Comparison of ENCODE assay signal across 8 cellular contexts in genomic region chr11:44950625-44951472, GRCh38. TPM values are rescaled to one million over a fixed set of nuclear protein-coding genes. Genes with fewer than 3 reads are reported as not detected.
DNase-seq lines count a peak whose midpoint lies in the region; ATAC-seq and TF ChIP-seq lines count a peak whose summit lies in the region.

TSS of gene TP53I11 (minus strand) at chr11:44950883. CDS start at chr11:44938335, 12,548 bp downstream.

- H3K4me1 Mint-ChIP-seq in activated CD8-positive, alpha-beta T cell treated with anti-CD3 and anti-CD28 coated beads for 36 hours (ENCODE audit: low read depth) = peaks cover 23% of the 10 kb centered on the region

- H3K27ac Mint-ChIP-seq in activated CD8-positive, alpha-beta T cell treated with anti-CD3 and anti-CD28 coated beads for 36 hours = no peak within 1 kb of the TSS

- peak; percentile 32 for TF ChIP-seq CTCF in GM10266 (IDR thresholded peaks at IDR 0.05; ENCODE audit: control insufficient read depth, insufficient read depth, low read depth, missing control alignments)
- TF ChIP-seq CTCF in activated CD8-positive, alpha-beta T cell treated with anti-CD3 and anti-CD28 coated beads for 36 hours (IDR thresholded peaks at IDR 0.05) = peak; percentile 90

- H3K27me3 Mint-ChIP-seq in activated CD8-positive, alpha-beta T cell treated with anti-CD3 and anti-CD28 coated beads for 36 hours = no peaks in the 10 kb centered on the region

- CTCF ChIA-PET in activated CD8-positive, alpha-beta T cell treated with anti-CD3 and anti-CD28 coated beads for 36 hours (lab: Charles Lee) = interaction anchor here (0.8 to 1.6 kb wide), 9 partner anchors 9 to 160 kb away, joined by 3 to 8 read pairs (median 3); no protein-coding TSS in a partner anchor

- H3K4me3 Mint-ChIP-seq in activated CD8-positive, alpha-beta T cell treated with anti-CD3 and anti-CD28 coated beads for 36 hours = peak within 1 kb of the TSS; percentile 75

- no peaks in the 10 kb centered on the region for H3K27me3 ChIP-seq in effector memory CD4-positive, alpha-beta T cell (replicated peaks; ENCODE audit: control insufficient read depth, insufficient read depth, low read length, poor library complexity, severe bottlenecking)

- H3K36me3 ChIP-seq in effector memory CD4-positive, alpha-beta T cell (ENCODE audit: control insufficient read depth, insufficient read depth, low read length) = no peaks in the 10 kb centered on the region

- H3K9me3 Mint-ChIP-seq in activated CD8-positive, alpha-beta T cell treated with anti-CD3 and anti-CD28 coated beads for 36 hours = no peaks in the 10 kb centered on the region

- intact Hi-C loops in activated CD8-positive, alpha-beta T cell treated with anti-CD3 and anti-CD28 coated beads for 36 hours (cut with micrococcal nuclease) = no loop called here

- POLR2A ChIA-PET in activated CD8-positive, alpha-beta T cell treated with anti-CD3 and anti-CD28 coated beads for 36 hours (lab: Charles Lee) = interaction anchor here (1.0 kb wide), 1 partner anchor 77 kb away, joined by 3 read pairs; no protein-coding TSS in a partner anchor

- H3K36me3 Mint-ChIP-seq in activated CD8-positive, alpha-beta T cell treated with anti-CD3 and anti-CD28 coated beads for 36 hours (ENCODE audit: low read depth) = no peaks in the 10 kb centered on the region

- DNase-seq in GM10266 (ENCODE audit: extremely low spot score) = peak; percentile 74
- DNase-seq in NCI-H1930 (lab: John Stamatoyannopoulos, UW) = peak; percentile 78 to 86
- DNase-seq in activated CD8-positive, alpha-beta T cell treated with anti-CD3 and anti-CD28 coated beads for 36 hours = peak; percentile 79
- DNase-seq in effector memory CD4-positive, alpha-beta T cell = peak; percentile 39 to 46 (median 39)
- peak; percentile 96 for DNase-seq in mesenteric fat pad (ENCODE audit: low spot score)
- peak; percentile 19 for DNase-seq in stimulated activated CD8-positive, alpha-beta memory T cell treated with anti-CD3 and anti-CD28 coated beads, Interleukin-15, amount 100 ng/mL, for 24 hours (ENCODE audit: low read depth)
- DNase-seq in GM19238 (ENCODE audit: insufficient read length, low spot score) = no peak

- H3K4me3 ChIP-seq in effector memory CD4-positive, alpha-beta T cell (ENCODE audit: insufficient read depth, low read depth, low read length, poor library complexity, severe bottlenecking) = peak within 1 kb of the TSS; percentile 86

- peaks cover 2% of the 10 kb centered on the region for H3K4me1 ChIP-seq in effector memory CD4-positive, alpha-beta T cell (ENCODE audit: control insufficient read depth, insufficient read depth, low read length, poor library complexity, severe bottlenecking)

- H3K9me3 ChIP-seq in effector memory CD4-positive, alpha-beta T cell (ENCODE audit: control insufficient read depth, low read length) = no peaks in the 10 kb centered on the region

- H3K27ac ChIP-seq in effector memory CD4-positive, alpha-beta T cell (ENCODE audit: insufficient read depth, low read length, poor library complexity, severe bottlenecking) = peak within 1 kb of the TSS; percentile 36

- peak; percentile 84 for ATAC-seq in activated CD8-positive, alpha-beta T cell treated with anti-CD3 and anti-CD28 coated beads for 36 hours
- no peak for ATAC-seq in GM21619 (IDR thresholded peaks at IDR 0.05; ENCODE audit: unreplicated experiment)

RNA-seq across cellular contexts. Expression of gene TP53I11, which starts in this region (rescaled TPM):
- total RNA-seq in activated CD8-positive, alpha-beta T cell treated with anti-CD3 and anti-CD28 coated beads for 36 hours = 10 to 100 TPM; 15.2 to 17.5 TPM
- total RNA-seq in mesenteric fat pad = 133 TPM
